Comparison of ENCODE assay signal across 4 cellular contexts in the genomic region with DNA sequence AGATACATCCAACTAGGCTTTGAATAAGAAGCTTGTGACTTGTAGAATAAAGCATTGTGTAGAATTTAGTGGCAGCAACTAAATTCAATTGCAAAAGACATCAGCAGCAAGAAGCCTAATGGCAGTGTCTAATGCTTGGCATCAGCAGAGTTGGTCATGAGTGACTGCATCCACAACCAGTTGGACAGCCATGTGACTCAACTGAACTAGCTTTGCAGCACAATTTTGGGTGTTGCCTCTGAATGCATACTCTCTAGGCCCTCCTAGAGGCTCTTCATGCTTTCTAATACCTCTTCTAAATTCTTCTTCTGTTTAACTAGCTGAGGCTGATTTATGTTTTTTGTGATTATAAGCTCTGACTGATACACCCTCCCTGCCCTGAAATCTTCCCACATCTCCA.
"Had no signal": no experiment of that assay in that cellular context is flagged by ENCODE, and none has a peak within 500 bp of the region (broad histone marks: within the 10 kb centered on the region; RNA-seq: fewer than 3 reads in every experiment).

No MANE protein-coding gene starts in this region.

- H3K4me3 ChIP-seq: K562 had no signal

- DNase-seq: IMR-90, KBM-7 had no signal

- ATAC-seq: HepG2, K562 had no signal
